Comparison of ENCODE assay signal across 9 cellular contexts in the genomic region with DNA sequence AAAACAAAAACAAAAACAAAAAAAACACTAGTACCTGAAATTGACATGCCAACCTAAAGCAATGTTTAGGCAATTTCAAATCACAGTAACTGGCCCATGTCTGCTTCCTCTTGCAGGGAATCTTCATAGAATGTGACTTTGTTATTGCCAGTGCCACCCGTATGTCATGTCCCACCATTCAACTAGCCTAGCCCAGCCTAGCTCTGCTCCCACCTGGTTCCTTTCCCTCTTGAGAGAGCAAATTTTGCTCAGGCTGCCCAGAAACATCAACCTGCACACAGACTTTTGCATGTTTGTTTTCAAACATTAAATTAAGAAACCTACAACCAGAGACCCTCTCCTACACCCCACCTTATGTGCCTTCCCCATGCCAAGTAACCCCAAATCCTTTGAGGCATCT.
DNase-seq lines count a peak whose midpoint lies in the region; ATAC-seq and TF ChIP-seq lines count a peak whose summit lies in the region.
"Had no signal": no experiment of that assay in that cellular context is flagged by ENCODE, and none has a peak within 500 bp of the region (broad histone marks: within the 10 kb centered on the region; RNA-seq: fewer than 3 reads in every experiment).

No MANE protein-coding gene starts in this region.

- H3K27me3 Mint-ChIP-seq in stimulated activated naive CD8-positive, alpha-beta T cell treated with anti-CD3 and anti-CD28 coated beads, Interleukin-15, Interleukin-2, amounts not matched to agents 100 ng/mL and 50 ng/mL, for 24 hours = no peaks in the 10 kb centered on the region
- peaks cover 13 to 29% of the 10 kb centered on the region in 2 donors for H3K27me3 Mint-ChIP-seq in natural killer cell (ENCODE audit: low read depth in 2 of 2)

- in situ Hi-C loops in KBM-7 (cut with MboI; ENCODE audit: low pct_unique_long_range_greater_than_20kb, low sequenced_read_pairs) = no loop called here

- no peak overlapping the region for H3K4me3 ChIP-seq in coronary artery

- H3K27ac Mint-ChIP-seq in stimulated activated naive CD8-positive, alpha-beta T cell treated with anti-CD3 and anti-CD28 coated beads, Interleukin-15, Interleukin-2, amounts not matched to agents 100 ng/mL and 50 ng/mL, for 24 hours = peak overlapping the region; percentile 90
- peak overlapping the region in 1 of 2 donors; percentile 87 for H3K27ac Mint-ChIP-seq in natural killer cell

- no peaks in the 10 kb centered on the region for H3K9me3 Mint-ChIP-seq in stimulated activated naive CD8-positive, alpha-beta T cell treated with anti-CD3 and anti-CD28 coated beads, Interleukin-15, Interleukin-2, amounts not matched to agents 100 ng/mL and 50 ng/mL, for 24 hours
- H3K9me3 Mint-ChIP-seq in natural killer cell = no peaks in the 10 kb centered on the region

- peaks cover 49% of the 10 kb centered on the region for H3K4me1 Mint-ChIP-seq in stimulated activated naive CD8-positive, alpha-beta T cell treated with anti-CD3 and anti-CD28 coated beads, Interleukin-15, Interleukin-2, amounts not matched to agents 100 ng/mL and 50 ng/mL, for 24 hours (ENCODE audit: low read depth)
- peaks cover 36 to 38% of the 10 kb centered on the region in 2 donors for H3K4me1 Mint-ChIP-seq in natural killer cell

- peak overlapping the region; percentile 98 to 99 for H3K27ac ChIP-seq in coronary artery

- peaks cover 25% of the 10 kb centered on the region for H3K36me3 Mint-ChIP-seq in stimulated activated naive CD8-positive, alpha-beta T cell treated with anti-CD3 and anti-CD28 coated beads, Interleukin-15, Interleukin-2, amounts not matched to agents 100 ng/mL and 50 ng/mL, for 24 hours (ENCODE audit: low read depth)
- no peaks in the 10 kb centered on the region for H3K36me3 Mint-ChIP-seq in natural killer cell

- H3K4me3 Mint-ChIP-seq in stimulated activated naive CD8-positive, alpha-beta T cell treated with anti-CD3 and anti-CD28 coated beads, Interleukin-15, Interleukin-2, amounts not matched to agents 100 ng/mL and 50 ng/mL, for 24 hours = peak overlapping the region; percentile 96
- H3K4me3 Mint-ChIP-seq in natural killer cell = peak overlapping the region; percentile 78

- no peak for TF ChIP-seq CTCF in coronary artery (IDR thresholded peaks at IDR 0.05)
- no peak for TF ChIP-seq CTCF in natural killer cell (IDR thresholded peaks at IDR 0.05)

- intact Hi-C loops in natural killer cell (cut with micrococcal nuclease) = loop anchor here (10.0 kb wide), 1 partner anchor 1008 kb away; a partner anchor contains a TSS

- no peak for DNase-seq in stimulated activated naive CD8-positive, alpha-beta T cell treated with anti-CD3 and anti-CD28 coated beads, Interleukin-15, Interleukin-2, amounts not matched to agents 100 U/mL and 50 U/mL, for 24 hours
- DNase-seq in coronary artery (ENCODE audit: low spot score) (no peak), natural killer cell (no peak), KBM-7 (no peak), A172 (ENCODE audit: low spot score) (no peak), mesenteric fat pad (ENCODE audit: low spot score) (no peak)
- DNase-seq: NCI-H1436 treated with DMSO at 0.1 percent for 48 hours had no signal

- no peak for ATAC-seq in stimulated activated naive CD8-positive, alpha-beta T cell treated with anti-CD3 and anti-CD28 coated beads, Interleukin-15, Interleukin-2, amounts not matched to agents 100 U/mL and 50 U/mL, for 24 hours
- ATAC-seq in natural killer cell (no peak), HG03139 (IDR thresholded peaks at IDR 0.05; ENCODE audit: unreplicated experiment) (no peak)
